In the genomic region with DNA sequence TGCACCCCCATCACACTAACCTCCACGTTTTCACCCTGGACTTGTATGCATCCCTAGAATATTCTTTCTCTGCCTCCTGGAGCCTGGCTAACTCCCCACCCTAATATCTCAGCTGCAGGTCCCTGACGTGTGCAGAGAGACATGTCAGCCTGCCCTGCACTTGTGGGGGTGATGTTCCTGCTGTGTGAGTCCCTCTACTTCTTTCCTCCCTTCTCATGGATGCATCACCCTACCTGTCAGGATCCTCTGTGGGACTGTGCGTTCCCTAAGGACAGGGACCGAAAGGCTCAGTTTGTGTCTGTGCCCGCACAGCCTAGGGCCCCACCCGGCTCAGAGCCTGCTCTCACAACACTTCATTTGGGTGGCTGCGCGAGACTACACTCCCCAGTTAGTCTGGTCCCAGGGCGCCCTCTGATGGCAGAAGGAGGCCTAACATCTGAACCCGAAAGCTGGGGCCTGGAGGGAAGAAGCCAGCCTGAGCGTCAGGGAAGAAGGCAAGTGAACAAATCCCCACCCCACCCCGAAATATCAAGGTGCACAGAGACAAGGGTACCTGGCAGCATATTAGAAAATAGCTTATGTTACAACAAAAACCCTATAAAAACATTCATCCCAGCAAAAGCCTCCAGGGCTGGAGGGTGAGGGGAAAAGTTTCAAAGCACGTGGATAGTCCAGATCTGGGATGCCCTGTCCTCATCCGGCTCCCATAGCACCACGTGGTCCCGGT, we compare ENCODE assay signal across 1 cellular context.
A peak's percentile ranks its signal among the peaks of the same experiment; 100 is the strongest.
TF ChIP-seq lines count a peak whose summit lies in the region.

No MANE protein-coding gene starts in this region.

TF ChIP-seq in HepG2, 621 proteins besides CTCF, POLR2A, EP300 and RAD21:
- TF ChIP-seq ZNF614 (CRISPR knock-in tag; IDR thresholded peaks at IDR 0.05; ENCODE audit: borderline replicate concordance) = 0 out of 2 replicates have a peak, but pooled peaks have one; percentile 9
- peak; percentile 62; the same call in 1 of the 2 replicates for TF ChIP-seq SP4 (CRISPR knock-in tag; IDR thresholded peaks at IDR 0.05)
- TF ChIP-seq BORCS8-MEF2B (CRISPR knock-in tag; IDR thresholded peaks at IDR 0.05) = 0 out of 2 replicates have a peak, but pooled peaks have one; percentile 23
- TF ChIP-seq PATZ1 (CRISPR knock-in tag; IDR thresholded peaks at IDR 0.05) = peak; percentile 53; the same call in 1 of the 2 replicates
- peak; percentile 87 for TF ChIP-seq SMC3 (IDR thresholded peaks at IDR 0.05; ENCODE audit: low read length)
- TF ChIP-seq ZNF124 (CRISPR knock-in tag; IDR thresholded peaks at IDR 0.05) = 0 out of 2 replicates have a peak, but pooled peaks have one; percentile 58
- TF ChIP-seq YEATS2 (CRISPR knock-in tag; IDR thresholded peaks at IDR 0.05; ENCODE audit: borderline replicate concordance) = peak; percentile 52; the same call in 1 of the 2 replicates
- no peak for TF ChIP-seq GTF2F1 (IDR thresholded peaks at IDR 0.05; ENCODE audit: low read length)
- peak; percentile 92 for TF ChIP-seq STAG1 (CRISPR knock-in tag; IDR thresholded peaks at IDR 0.05)
- 0 out of 2 replicates have a peak, but pooled peaks have one; percentile 33 for TF ChIP-seq THAP11 (CRISPR knock-in tag; IDR thresholded peaks at IDR 0.05)
- peak; percentile 24; the same call in 1 of the 2 replicates for TF ChIP-seq ELF3 (CRISPR knock-in tag; IDR thresholded peaks at IDR 0.05)
- TF ChIP-seq SAP130 (CRISPR knock-in tag; IDR thresholded peaks at IDR 0.05; ENCODE audit: low read depth) = peak; percentile 41; the same call in 1 of the 2 replicates
- TF ChIP-seq RXRB (CRISPR knock-in tag; IDR thresholded peaks at IDR 0.05; ENCODE audit: borderline replicate concordance) = peak; percentile 34; the same call in 1 of the 2 replicates
- TF ChIP-seq, protein P1, sequence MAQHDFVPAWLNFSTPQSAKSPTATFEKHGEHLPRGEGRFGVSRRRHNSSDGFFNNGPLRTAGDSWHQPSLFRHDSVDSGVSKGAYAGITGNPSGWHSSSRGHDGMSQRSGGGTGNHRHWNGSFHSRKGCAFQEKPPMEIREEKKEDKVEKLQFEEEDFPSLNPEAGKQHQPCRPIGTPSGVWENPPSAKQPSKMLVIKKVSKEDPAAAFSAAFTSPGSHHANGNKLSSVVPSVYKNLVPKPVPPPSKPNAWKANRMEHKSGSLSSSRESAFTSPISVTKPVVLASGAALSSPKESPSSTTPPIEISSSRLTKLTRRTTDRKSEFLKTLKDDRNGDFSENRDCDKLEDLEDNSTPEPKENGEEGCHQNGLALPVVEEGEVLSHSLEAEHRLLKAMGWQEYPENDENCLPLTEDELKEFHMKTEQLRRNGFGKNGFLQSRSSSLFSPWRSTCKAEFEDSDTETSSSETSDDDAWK (CRISPR knock-in tag; IDR thresholded peaks at IDR 0.05) = no peak
- TF ChIP-seq AFF4 (CRISPR knock-in tag; IDR thresholded peaks at IDR 0.05) = no peak
- no peak for TF ChIP-seq RFXANK (CRISPR knock-in tag; IDR thresholded peaks at IDR 0.05)
- TF ChIP-seq ZBTB38 (CRISPR knock-in tag; IDR thresholded peaks at IDR 0.05) = peak; percentile 57; the same call in 1 of the 2 replicates
- TF ChIP-seq CHD2 (IDR thresholded peaks at IDR 0.05; ENCODE audit: low read depth, low read length) = peak; percentile 62; the same call in 1 of the 2 replicates
- no peak for TF ChIP-seq PHF8 (CRISPR knock-in tag; IDR thresholded peaks at IDR 0.05)
- 0 out of 2 replicates have a peak, but pooled peaks have one; percentile 31 for TF ChIP-seq ZSCAN31 (CRISPR knock-in tag; IDR thresholded peaks at IDR 0.05; ENCODE audit: low read depth)
- TF ChIP-seq HNRNPLL (IDR thresholded peaks at IDR 0.05; ENCODE audit: low read depth, low read length, poor library complexity, severe bottlenecking) = no peak
- peak; percentile 52 for TF ChIP-seq SPEN (CRISPR knock-in tag; IDR thresholded peaks at IDR 0.05; ENCODE audit: low read depth)
- 0 out of 2 replicates have a peak, but pooled peaks have one; percentile 31 for TF ChIP-seq MIXL1 (CRISPR knock-in tag; IDR thresholded peaks at IDR 0.05)
- TF ChIP-seq ZNF501 (CRISPR knock-in tag; IDR thresholded peaks at IDR 0.05) = 0 out of 2 replicates have a peak, but pooled peaks have one; percentile 9
- 0 out of 2 replicates have a peak, but pooled peaks have one; percentile 28 for TF ChIP-seq BHLHE40 (IDR thresholded peaks at IDR 0.05; ENCODE audit: low read length)
- peak; percentile 61; the same call in 1 of the 2 replicates for TF ChIP-seq SALL1 (CRISPR knock-in tag; IDR thresholded peaks at IDR 0.05)
- TF ChIP-seq ZNF24 (IDR thresholded peaks at IDR 0.05) = 0 out of 2 replicates have a peak, but pooled peaks have one; percentile 15
- TF ChIP-seq NFE2L1 (CRISPR knock-in tag; IDR thresholded peaks at IDR 0.05; ENCODE audit: borderline replicate concordance) = no peak
- peak; percentile 26; the same call in 1 of the 2 replicates for TF ChIP-seq ZNF350 (CRISPR knock-in tag; IDR thresholded peaks at IDR 0.05; ENCODE audit: borderline replicate concordance, low read depth)
- peak; percentile 54 for TF ChIP-seq ZNF687 (CRISPR knock-in tag; IDR thresholded peaks at IDR 0.05)
- TF ChIP-seq ZC3H13 (CRISPR knock-in tag; IDR thresholded peaks at IDR 0.05) = no peak
- TF ChIP-seq KDM2A (CRISPR knock-in tag; IDR thresholded peaks at IDR 0.05; ENCODE audit: borderline replicate concordance, low read depth) = peak; percentile 30; the same call in 1 of the 2 replicates
- TF ChIP-seq, protein P2, sequence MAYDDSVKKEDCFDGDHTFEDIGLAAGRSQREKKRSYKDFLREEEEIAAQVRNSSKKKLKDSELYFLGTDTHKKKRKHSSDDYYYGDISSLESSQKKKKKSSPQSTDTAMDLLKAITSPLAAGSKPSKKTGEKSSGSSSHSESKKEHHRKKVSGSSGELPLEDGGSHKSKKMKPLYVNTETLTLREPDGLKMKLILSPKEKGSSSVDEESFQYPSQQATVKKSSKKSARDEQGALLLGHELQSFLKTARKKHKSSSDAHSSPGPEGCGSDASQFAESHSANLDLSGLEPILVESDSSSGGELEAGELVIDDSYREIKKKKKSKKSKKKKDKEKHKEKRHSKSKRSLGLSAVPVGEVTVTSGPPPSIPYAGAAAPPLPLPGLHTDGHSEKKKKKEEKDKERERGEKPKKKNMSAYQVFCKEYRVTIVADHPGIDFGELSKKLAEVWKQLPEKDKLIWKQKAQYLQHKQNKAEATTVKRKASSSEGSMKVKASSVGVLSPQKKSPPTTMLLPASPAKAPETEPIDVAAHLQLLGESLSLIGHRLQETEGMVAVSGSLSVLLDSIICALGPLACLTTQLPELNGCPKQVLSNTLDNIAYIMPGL (CRISPR knock-in tag; IDR thresholded peaks at IDR 0.05; ENCODE audit: borderline replicate concordance in 1 of 2, low read depth in 1 of 2) = 0 out of 4 replicates have a peak, but pooled peaks of 1 of the 2 experiments have one; percentile 37
- 0 out of 2 replicates have a peak, but pooled peaks have one; percentile 30 for TF ChIP-seq FOXO1 (CRISPR knock-in tag; IDR thresholded peaks at IDR 0.05)
- TF ChIP-seq FOSL2 (CRISPR knock-in tag; IDR thresholded peaks at IDR 0.05) = 0 out of 2 replicates have a peak, but pooled peaks have one; percentile 13
- TF ChIP-seq ZNF431 (CRISPR knock-in tag; IDR thresholded peaks at IDR 0.05; ENCODE audit: borderline replicate concordance, low read depth) = no peak
- TF ChIP-seq STAT6 (CRISPR knock-in tag; IDR thresholded peaks at IDR 0.05; ENCODE audit: borderline replicate concordance) = no peak
- TF ChIP-seq XRCC5 (optimal IDR thresholded peaks at IDR 0.05; ENCODE audit: low read length) = peak; percentile 59
